ENCODE assay signal across 35 cellular contexts in the genomic region with DNA sequence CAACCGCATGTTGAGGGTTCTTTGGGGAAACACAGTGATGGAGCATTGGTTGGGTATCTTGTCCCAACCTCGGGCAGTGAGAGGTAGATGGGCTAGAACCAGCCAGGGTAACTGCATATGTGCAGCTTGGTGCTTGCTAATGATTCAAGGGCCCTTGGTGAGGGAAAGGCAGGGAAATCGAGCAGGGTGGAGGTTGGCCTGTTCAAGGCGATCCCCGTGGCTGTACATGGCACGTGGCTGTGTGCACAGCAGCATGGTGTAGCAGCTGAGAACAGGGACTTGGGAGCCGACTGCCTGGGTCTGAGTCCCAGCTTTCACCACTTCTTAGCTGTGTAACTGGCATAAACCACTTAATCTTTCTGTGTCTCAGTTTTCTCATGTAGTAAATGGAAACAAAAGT.
"Had no signal": no experiment of that assay in that cellular context is flagged by ENCODE, and none has a peak within 500 bp of the region (broad histone marks: within the 10 kb centered on the region; RNA-seq: fewer than 3 reads in every experiment).

No MANE protein-coding gene starts in this region.

- H3K36me3 ChIP-seq: MG63 had no signal

- H3K4me2 ChIP-seq: KMS-11 had no signal

- DNase-seq: Karpas-422, Kasumi-1, KG1, MG63, MM.1S, MV-4-11, NCI-H1048, NCI-H1092, NCI-H1092 treated with DMSO at 0.1 percent for 48 hours, NCI-H1105, NCI-H1105 treated with DMSO at 0.1 percent for 48 hours, NCI-H1417, NCI-H1417 treated with DMSO at 0.1 percent for 48 hours, NCI-H1436, NCI-H1436 treated with DMSO at 0.1 percent for 48 hours, NCI-H146, NCI-H1694, NCI-H1694 treated with DMSO at 0.1 percent for 48 hours, NCI-H187, NCI-H187 treated with DMSO at 0.1 percent for 48 hours, NCI-H1930, NCI-H2029, NCI-H2029 treated with DMSO at 0.1 percent for 48 hours, NCI-H2081, NCI-H2081 treated with DMSO at 0.1 percent for 48 hours, NCI-H2107, NCI-H2171, NCI-H2171 treated with DMSO at 0.1 percent for 48 hours, NCI-H2227 treated with DMSO at 0.1 percent for 48 hours, NCI-H226, NCI-H345, NCI-H446, NCI-H446 treated with DMSO at 0.1 percent for 48 hours, NCI-H510A had no signal

- H3K9ac ChIP-seq: KMS-11 had no signal

- H3K9me3 ChIP-seq: MG63 had no signal

- H3K27ac ChIP-seq: KMS-11 had no signal

- H3K4me3 ChIP-seq: MG63 had no signal
